ENCODE assay signal across 23 cellular contexts in genomic region chr20:32158943-32159660, GRCh38.
DNase-seq lines count a peak whose midpoint lies in the region; ATAC-seq and TF ChIP-seq lines count a peak whose summit lies in the region.
"Had no signal": no experiment of that assay in that cellular context is flagged by ENCODE, and none has a peak within 500 bp of the region (broad histone marks: within the 10 kb centered on the region; RNA-seq: fewer than 3 reads in every experiment).

No MANE protein-coding gene starts in this region.

- no peak for TF ChIP-seq CTCF in RWPE1 (conservative IDR thresholded peaks at IDR 0.05; ENCODE audit: low read depth)

- peak overlapping the region; percentile 60 for H3K27ac Mint-ChIP-seq in activated naive CD4-positive, alpha-beta T cell treated with anti-CD3 and anti-CD28 coated beads, Interleukin-2, amount 10 ng/mL, durations not matched to agents 7 days and 5 days
- H3K27ac Mint-ChIP-seq: activated B cell treated with CpG ODN at 0.5 μM for 24 hours; HFFc6; nephron progenitor cell; stimulated activated memory B cell treated with anti-CD40 and anti-IgM and Interleukin-4, amounts not matched to agents 10 μg/mL and 1 μg/mL and 100 μg/mL, for 72 hours had no signal

- no peaks in the 10 kb centered on the region for H3K4me1 Mint-ChIP-seq in activated naive CD4-positive, alpha-beta T cell treated with anti-CD3 and anti-CD28 coated beads, Interleukin-2, amount 10 ng/mL, durations not matched to agents 7 days and 5 days
- H3K4me1 Mint-ChIP-seq: central memory CD8-positive, alpha-beta T cell had no signal

- no peak for ATAC-seq in GM18870 (IDR thresholded peaks at IDR 0.05; ENCODE audit: unreplicated experiment)
- ATAC-seq: mucosa of descending colon; pancreas; right cardiac atrium; stimulated activated memory B cell treated with anti-CD40 and anti-IgM and Interleukin-4, amounts not matched to agents 10 μg/mL and 1 μg/mL and 100 μg/mL, for 72 hours had no signal

- no peaks in the 10 kb centered on the region for H3K27me3 Mint-ChIP-seq in activated naive CD4-positive, alpha-beta T cell treated with anti-CD3 and anti-CD28 coated beads, Interleukin-2, amount 10 ng/mL, durations not matched to agents 7 days and 5 days
- H3K27me3 Mint-ChIP-seq: activated B cell treated with CpG ODN at 0.5 μM for 24 hours; central memory CD8-positive, alpha-beta T cell; stimulated activated memory B cell treated with anti-CD40 and anti-IgM and Interleukin-4, amounts not matched to agents 10 μg/mL and 1 μg/mL and 100 μg/mL, for 72 hours had no signal

- H3K4me3 Mint-ChIP-seq in activated naive CD4-positive, alpha-beta T cell treated with anti-CD3 and anti-CD28 coated beads, Interleukin-2, amount 10 ng/mL, durations not matched to agents 7 days and 5 days = no peak overlapping the region
- H3K4me3 Mint-ChIP-seq: activated B cell treated with CpG ODN at 0.5 μM for 24 hours; central memory CD8-positive, alpha-beta T cell; HFFc6; nephron progenitor cell; stimulated activated memory B cell treated with anti-CD40 and anti-IgM and Interleukin-4, amounts not matched to agents 10 μg/mL and 1 μg/mL and 100 μg/mL, for 72 hours had no signal

- 0 out of 2 replicates have a peak overlapping the region, but pooled peaks have one; percentile 3 for H3K27ac ChIP-seq in RWPE1
- H3K27ac ChIP-seq in epithelial cell of prostate = peak overlapping the region; percentile 66
- H3K27ac ChIP-seq: ascending aorta, pancreas, thoracic aorta had no signal

- H3K36me3 Mint-ChIP-seq in activated naive CD4-positive, alpha-beta T cell treated with anti-CD3 and anti-CD28 coated beads, Interleukin-2, amount 10 ng/mL, durations not matched to agents 7 days and 5 days = peaks cover 38% of the 10 kb centered on the region

- POLR2A ChIA-PET in RWPE1 (lab: Yijun Ruan, JAX; ENCODE audit: low non-redundant PET) = no interaction called here

- DNase-seq in activated naive CD4-positive, alpha-beta T cell treated with anti-CD3 and anti-CD28 coated beads, Interleukin-2, amount 10 ng/mL, durations not matched to agents 7 days and 5 days = no peak
- DNase-seq in activated naive CD4-positive, alpha-beta T cell treated with anti-CD3 and anti-CD28 coated beads, Interleukin-2, amount 50 U/mL, for 16 hours = no peak
- DNase-seq in RWPE1 (ENCODE audit: low spot score) (no peak), epithelial cell of prostate (ENCODE audit: low read depth, low spot score) (peak; percentile 10), T-helper 9 cell (no peak), kidney glomerular epithelial cell (lab: John Stamatoyannopoulos, UW) (no peak)
- peak; percentile 31 for DNase-seq in stimulated activated CD8-positive, alpha-beta memory T cell treated with anti-CD3 and anti-CD28 coated beads, Interleukin-4, amount 100 ng/mL, for 48 hours
- DNase-seq: activated B cell treated with CpG ODN at 0.5 μM for 24 hours, activated gamma-delta T cell treated with Interleukin-2 at 50 U/mL for 16 hours, DMS153, HFFc6, hippocampal formation, mucosa of descending colon, NCI-H187, NCI-H526 treated with DMSO at 0.1 percent for 48 hours, nephron progenitor cell, right cardiac atrium had no signal

- no peaks in the 10 kb centered on the region for H3K9me3 Mint-ChIP-seq in activated naive CD4-positive, alpha-beta T cell treated with anti-CD3 and anti-CD28 coated beads, Interleukin-2, amount 10 ng/mL, durations not matched to agents 7 days and 5 days
- H3K9me3 Mint-ChIP-seq: activated B cell treated with CpG ODN at 0.5 μM for 24 hours; central memory CD8-positive, alpha-beta T cell; HFFc6; nephron progenitor cell; stimulated activated memory B cell treated with anti-CD40 and anti-IgM and Interleukin-4, amounts not matched to agents 10 μg/mL and 1 μg/mL and 100 μg/mL, for 72 hours had no signal

- CTCF ChIA-PET in activated naive CD4-positive, alpha-beta T cell treated with anti-CD3 and anti-CD28 coated beads, Interleukin-2, amount 10 ng/mL, durations not matched to agents 7 days and 5 days (lab: Charles Lee) = no interaction called here
- CTCF ChIA-PET in RWPE1 (lab: Yijun Ruan, JAX) = interaction anchor here (0.6 to 1.4 kb wide), 3 partner anchors 236 to 1268 kb away, joined by 3 to 4 read pairs (median 3); no protein-coding TSS in a partner anchor

Comparison
In these comparisons a context has a peak if more than half of its experiments do, and no peak if none do; other contexts are left out.
1. DNase-seq: peak in epithelial cell of prostate (single experiment) and stimulated activated CD8-positive, alpha-beta memory T cell treated with anti-CD3 and anti-CD28 coated beads, Interleukin-4, amount 100 ng/mL, for 48 hours (single experiment); none in activated naive CD4-positive, alpha-beta T cell treated with anti-CD3 and anti-CD28 coated beads, Interleukin-2, amount 10 ng/mL, durations not matched to agents 7 days and 5 days (single experiment), activated naive CD4-positive, alpha-beta T cell treated with anti-CD3 and anti-CD28 coated beads, Interleukin-2, amount 50 U/mL, for 16 hours (single experiment), RWPE1 (single experiment), T-helper 9 cell (single experiment) and kidney glomerular epithelial cell (single experiment).